15 cellular contexts compared by ENCODE assay signal in the genomic region with DNA sequence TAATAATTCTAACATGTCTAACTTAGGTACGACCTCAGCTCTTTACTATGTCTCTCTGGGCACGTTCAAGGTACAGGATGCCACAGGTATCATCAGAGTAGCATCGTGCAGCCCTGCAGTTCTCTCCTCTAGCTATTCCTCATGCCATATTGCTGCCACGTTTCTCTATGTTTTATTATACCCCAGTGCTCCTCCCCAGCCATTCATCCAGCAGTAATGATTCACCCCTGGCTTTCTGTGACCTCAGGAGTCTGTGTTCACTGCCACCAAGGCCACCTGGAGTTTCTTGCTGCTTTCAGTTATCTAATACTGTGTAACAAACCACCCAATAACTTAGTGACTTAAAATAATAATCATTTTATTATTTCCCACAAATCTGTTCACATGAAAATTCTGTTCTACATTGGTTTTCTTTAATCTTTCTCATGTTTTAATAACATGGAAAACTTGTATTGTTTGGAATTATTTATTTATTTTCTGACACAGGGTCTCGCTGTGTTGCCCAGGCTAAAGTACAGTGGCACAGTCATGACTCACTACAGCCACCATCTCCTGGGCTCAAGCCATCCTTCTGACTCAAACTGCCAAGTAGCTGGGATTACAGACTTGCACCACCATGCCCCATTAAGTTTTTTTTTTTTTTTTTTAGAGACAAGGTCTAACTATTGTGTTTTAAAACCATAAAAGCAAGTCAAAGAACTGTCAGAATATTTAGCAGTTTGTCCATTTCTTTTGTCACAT. TPM values are rescaled to one million over a fixed set of nuclear protein-coding genes. Genes with fewer than 3 reads are reported as not detected.
DNase-seq lines count a peak whose midpoint lies in the region; TF ChIP-seq lines count a peak whose summit lies in the region.
"Had no signal": no experiment of that assay in that cellular context is flagged by ENCODE, and none has a peak within 500 bp of the region (broad histone marks: within the 10 kb centered on the region; RNA-seq: fewer than 3 reads in every experiment).

No MANE protein-coding gene starts in this region.

- DNase-seq in DMS 273 (lab: John Stamatoyannopoulos, UW; ENCODE audit: unreplicated experiment), result peak; percentile 9
- DNase-seq in DMS 273 treated with DMSO at 0.1 percent for 48 hours (lab: John Stamatoyannopoulos, UW), result no peak
- peak; percentile 56 for DNase-seq in RPMI7951 (ENCODE audit: low read depth)
- peak; percentile 70 for DNase-seq in fibroblast of mammary gland (ENCODE audit: low read depth)
- DNase-seq in renal cortical epithelial cell (ENCODE audit: low read depth), result peak; percentile 86
- no peak for DNase-seq in NK-92 treated with Interleukin-12 subunit alpha and Interleukin-12 subunit beta, amount 100 ng/mL, for 24 hours (lab: John Stamatoyannopoulos, UW)
- DNase-seq in GM10266 (ENCODE audit: extremely low spot score), result no peak
- DNase-seq in activated gamma-delta T cell treated with Interleukin-2 at 50 U/mL for 16 hours, result no peak
- DNase-seq: activated CD8-positive, alpha-beta T cell treated with anti-CD3 and anti-CD28 coated beads for 36 hours; activated effector memory CD4-positive, alpha-beta T cell treated with Interleukin-2 at 50 U/mL for 16 hours; COR-L47; NCI-H1436 treated with DMSO at 0.1 percent for 48 hours; NCI-H526; pancreas; SHP77 treated with DMSO at 0.1 percent for 48 hours had no signal

- TF ChIP-seq CTCF in fibroblast of mammary gland (conservative IDR thresholded peaks at IDR 0.05; ENCODE audit: control insufficient read depth, insufficient read depth, low read depth, low read length) (no peak), GM10266 (IDR thresholded peaks at IDR 0.05; ENCODE audit: control insufficient read depth, insufficient read depth, low read depth, missing control alignments) (no peak)

- H3K4me3 ChIP-seq in fibroblast of mammary gland (ENCODE audit: control insufficient read depth, low read depth, low read length), result no peak overlapping the region
- H3K4me3 ChIP-seq: pancreas had no signal

RNA-seq across cellular contexts. Expression of gene REEP3, which starts 21.8 kb away (rescaled TPM):
- total RNA-seq in RPMI7951 (2014; rRNA removed; shearing (Covaris generic)), result 57.6 and 62.0 TPM in 2 replicates
- 85.7 and 90.6 TPM in 2 replicates for total RNA-seq in renal cortical epithelial cell

Comparison
In these comparisons a context has a peak if more than half of its experiments do, and no peak if none do; other contexts are left out.
1. DNase-seq: peak in DMS 273 (single experiment), RPMI7951 (single experiment), fibroblast of mammary gland (single experiment) and renal cortical epithelial cell (single experiment); none in DMS 273 treated with DMSO at 0.1 percent for 48 hours (single experiment), NK-92 treated with Interleukin-12 subunit alpha and Interleukin-12 subunit beta, amount 100 ng/mL, for 24 hours (single experiment), GM10266 (single experiment) and activated gamma-delta T cell treated with Interleukin-2 at 50 U/mL for 16 hours (single experiment).